8 cellular contexts compared by ENCODE assay signal in the genomic region with DNA sequence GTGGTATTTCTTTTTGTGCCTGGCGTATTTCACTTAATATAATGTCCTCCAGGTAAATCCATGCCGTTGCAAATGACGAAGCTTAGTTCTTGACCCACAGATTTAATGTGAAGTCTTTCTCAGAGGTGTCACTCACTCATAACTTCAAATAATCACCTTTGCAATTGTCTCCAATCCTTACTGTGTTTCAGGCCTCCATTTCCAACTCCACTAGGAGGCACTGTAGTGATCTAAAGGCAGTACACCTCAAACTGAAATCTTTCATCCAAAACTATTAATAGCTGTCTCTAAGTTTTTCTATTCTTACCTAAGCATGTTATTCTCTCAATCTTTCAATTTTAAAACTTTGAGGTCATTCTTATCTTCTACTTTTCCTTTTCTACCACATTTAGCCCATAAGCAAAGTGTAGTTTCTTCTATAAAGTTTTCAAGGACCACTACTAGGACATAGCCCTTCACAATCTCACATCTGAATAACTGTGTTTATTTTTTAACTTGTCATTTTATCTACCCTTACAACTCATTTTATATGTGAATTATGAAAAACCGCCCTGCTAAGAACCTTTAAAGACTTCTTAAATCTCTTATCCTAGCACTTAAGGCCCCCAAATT. TPM values are rescaled to one million over a fixed set of nuclear protein-coding genes. Genes with fewer than 3 reads are reported as not detected.
DNase-seq lines count a peak whose midpoint lies in the region; ATAC-seq and TF ChIP-seq lines count a peak whose summit lies in the region.

No MANE protein-coding gene starts in this region.

- no TSS peak for BruUV-seq in Panc1 (replicated peaks; lab: Mats Ljungman, UMichigan)

- no peak for ATAC-seq in Panc1
- ATAC-seq in gastrocnemius medialis: no peak
- no peak for ATAC-seq in HG02642 (IDR thresholded peaks at IDR 0.05; ENCODE audit: poor library complexity, unreplicated experiment)

- intact Hi-C loops in Panc1 (cut with micrococcal nuclease; ENCODE audit: unreplicated experiment) (no loop called here), gastrocnemius medialis (cut with DNase I; ENCODE audit: low total_unique reads) (no loop called here)

- CTCF ChIA-PET in AG04450 (lab: Charles Lee): interaction anchor here (0.6 to 3.8 kb wide), 36 partner anchors 9 to 391 kb away, joined by 3 to 28 read pairs (median 5); a partner anchor contains a TSS
- CTCF ChIA-PET in Panc1 (lab: Charles Lee): interaction anchor here (0.8 kb wide), 1 partner anchor 109 kb away, joined by 3 read pairs; no protein-coding TSS in a partner anchor

- H3K27me3 ChIP-seq in AG04450 (ENCODE audit: control insufficient read depth, insufficient read depth, low read length) (peaks cover 6% of the 10 kb centered on the region), Panc1 (ENCODE audit: control insufficient read depth, insufficient read depth, low read length) (no peaks in the 10 kb centered on the region), gastrocnemius medialis (peaks cover 0 to 9% (median 4%) of the 10 kb centered on the region in 3 donors)

- H3K9me3 ChIP-seq in AG04450 (ENCODE audit: control insufficient read depth, insufficient read depth, low read length) (no peaks in the 10 kb centered on the region), Panc1 (ENCODE audit: control insufficient read depth, insufficient read depth, low read depth, low read length) (no peaks in the 10 kb centered on the region), gastrocnemius medialis (no peaks in the 10 kb centered on the region)

- H3K27ac ChIP-seq in AG04450 (ENCODE audit: low read depth, low read length) (no peak overlapping the region), Panc1 (ENCODE audit: low read length) (no peak overlapping the region), gastrocnemius medialis (no peak overlapping the region)

- POLR2A ChIA-PET in AG04450 (lab: Yijun Ruan, JAX): no interaction called here
- POLR2A ChIA-PET in Panc1 (lab: Charles Lee): no interaction called here

- H3K4me1 ChIP-seq in Panc1 (ENCODE audit: control insufficient read depth, insufficient read depth, low read length) (no peaks in the 10 kb centered on the region), gastrocnemius medialis (no peaks in the 10 kb centered on the region)

- in situ Hi-C loops in Panc1 (cut with HindIII; ENCODE audit: low pct_unique_long_range_greater_than_20kb, low sequenced_read_pairs): no loop called here
- in situ Hi-C loops in gastrocnemius medialis (cut with MboI; ENCODE audit: low sequenced_read_pairs in 4 of 4): loop anchor here in 1 of 4 donors (25.0 kb wide), 1 partner anchor 1217 kb away; no protein-coding TSS in a partner anchor

- H3K36me3 ChIP-seq in Panc1 (ENCODE audit: control insufficient read depth, insufficient read depth, low read length) (no peaks in the 10 kb centered on the region), gastrocnemius medialis (no peaks in the 10 kb centered on the region)

- DNase-seq in AG04450 (ENCODE audit: low read depth, low spot score) (no peak), GM10266 (ENCODE audit: extremely low spot score) (peak; percentile 56), Panc1 (ENCODE audit: low read depth, low spot score) (peak; percentile 15), epithelial cell of proximal tubule (ENCODE audit: low read depth) (no peak), gastrocnemius medialis (no peak), T-helper 9 cell (no peak), medulla oblongata (ENCODE audit: extremely low spot score) (no peak)

- TF ChIP-seq CTCF in AG04450 (IDR thresholded peaks at IDR 0.05; ENCODE audit: low read depth, low read length) (peak; percentile 78), GM10266 (IDR thresholded peaks at IDR 0.05; ENCODE audit: control insufficient read depth, insufficient read depth, low read depth, missing control alignments) (peak; percentile 69), Panc1 (IDR thresholded peaks at IDR 0.05) (peak; percentile 65; the same call in 1 of the 2 replicates), epithelial cell of proximal tubule (conservative IDR thresholded peaks at IDR 0.05; ENCODE audit: low read depth, low read length) (peak; percentile 87), gastrocnemius medialis (IDR thresholded peaks at IDR 0.05 in 4 of 5, conservative IDR thresholded peaks at IDR 0.05 in 1 of 5) (peak in 4 of 5 experiments; percentile 17 to 46 (median 32))

- no peak for TF ChIP-seq POLR2A in gastrocnemius medialis (IDR thresholded peaks at IDR 0.05)

- H3K4me3 ChIP-seq in AG04450 (ENCODE audit: low read depth, low read length): no peak overlapping the region
- no peak overlapping the region for H3K4me3 ChIP-seq in Panc1 (ENCODE audit: low read depth in 2 of 2, low read length in 2 of 2)
- no peak overlapping the region for H3K4me3 ChIP-seq in epithelial cell of proximal tubule (ENCODE audit: low read depth, low read length)
- H3K4me3 ChIP-seq in gastrocnemius medialis: no peak overlapping the region

RNA-seq across cellular contexts. Expression of a gene that starts 25.5 kb away (rescaled TPM):
- polyA plus RNA-seq in AG04450 (2011; rRNA removed): 26.8 and 30.9 TPM in 2 replicates
- 21.8 and 23.8 TPM in 2 replicates for polyA minus RNA-seq in AG04450 (2011; rRNA and poly(A)+ RNA removed)
- total RNA-seq in Panc1 (2021; ENCODE audit: unreplicated experiment) (18.8 TPM), epithelial cell of proximal tubule (14.8 and 21.3 TPM in 2 replicates), gastrocnemius medialis (10 to 100 TPM; 26.2 to 55.9 (median 40.7) TPM)
- 9.6 TPM for polyA plus RNA-seq in Panc1 (2012; ENCODE audit: insufficient read length)

RNA-seq across cellular contexts. Expression of a gene that starts 54.4 kb away (rescaled TPM):
- 9.0 and 16.4 TPM in 2 replicates for polyA plus RNA-seq in AG04450 (2011; rRNA removed)
- polyA minus RNA-seq in AG04450 (2011; rRNA and poly(A)+ RNA removed): 4.8 and 8.3 TPM in 2 replicates
- 48.7 TPM for total RNA-seq in Panc1 (2021; ENCODE audit: unreplicated experiment)
- polyA plus RNA-seq in Panc1 (2012; ENCODE audit: insufficient read length): 8.1 TPM
- 58.4 and 68.8 TPM in 2 replicates for total RNA-seq in epithelial cell of proximal tubule
- total RNA-seq in gastrocnemius medialis: not detected

Comparison
In these comparisons a context has a peak if more than half of its experiments do, and no peak if none do; other contexts are left out.
1. DNase-seq: peak in GM10266 (single experiment) and Panc1 (single experiment); none in AG04450 (single experiment), epithelial cell of proximal tubule (single experiment), gastrocnemius medialis (0 of 2), T-helper 9 cell (single experiment) and medulla oblongata (single experiment).
2. CTCF ChIP-seq: peak in every context shown above with its lines; median percentile 87 in epithelial cell of proximal tubule; 78 in AG04450; 69 in GM10266; 65 in Panc1; 32 in gastrocnemius medialis.
3. RNA of a gene that starts 54.4 kb away (total RNA-seq): 58.4 to 68.8 TPM in epithelial cell of proximal tubule and 48.7 TPM in Panc1 (single experiment); not detected in gastrocnemius medialis; every median in the first group is over 10 times any median in the second.